Comparison of ENCODE assay signal across 1 cellular context in the genomic region with DNA sequence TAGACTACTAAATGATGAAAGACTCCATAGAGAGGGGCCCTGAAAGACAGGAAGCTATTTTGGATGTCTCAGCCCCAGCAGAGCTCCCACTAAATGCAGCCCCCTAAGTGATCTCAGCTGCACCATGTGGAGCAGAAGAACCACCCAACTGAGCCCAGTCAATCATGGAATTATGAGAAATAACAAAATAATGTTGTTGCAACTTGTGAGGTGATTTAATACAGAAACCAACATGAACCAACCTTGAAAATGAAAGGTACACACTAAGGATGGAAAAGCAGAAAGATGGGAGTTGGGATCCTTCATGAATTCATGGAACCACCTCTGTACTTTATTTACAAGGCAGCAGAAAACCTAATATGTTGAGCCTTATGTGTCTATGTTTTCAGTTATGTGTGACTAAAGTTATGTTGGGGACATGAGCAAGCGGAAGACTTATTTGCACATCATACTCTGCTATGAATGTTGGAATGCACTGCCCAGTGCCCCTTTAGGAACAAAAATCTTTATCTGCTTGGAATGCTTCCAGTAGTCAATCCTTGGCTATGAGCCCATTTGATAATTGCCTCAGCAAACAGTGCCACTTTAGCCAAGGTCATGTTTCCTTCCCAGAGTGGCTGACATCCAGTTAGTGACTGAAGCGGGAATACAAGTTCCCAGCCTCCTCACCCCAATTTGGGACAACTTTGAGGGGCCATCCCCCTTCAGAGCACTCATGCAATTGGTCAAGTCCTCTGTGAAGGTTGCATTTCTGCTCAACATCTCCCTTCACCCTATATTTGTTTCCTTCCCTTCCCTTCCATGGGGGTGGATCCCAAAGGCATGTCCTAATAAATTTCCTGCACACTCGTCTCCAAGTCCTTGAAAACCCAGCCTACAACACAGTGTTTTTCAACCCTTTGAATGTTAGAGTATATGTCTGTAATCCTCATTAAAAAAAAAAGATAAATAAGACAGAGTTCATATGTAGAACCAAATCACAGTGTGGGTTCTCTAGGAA.
TF ChIP-seq lines count a peak whose summit lies in the region.

No MANE protein-coding gene starts in this region.

TF ChIP-seq in HepG2, 621 proteins besides CTCF, POLR2A, EP300 and RAD21 (continued from another document and continues in another):
- TF ChIP-seq, protein P1, sequence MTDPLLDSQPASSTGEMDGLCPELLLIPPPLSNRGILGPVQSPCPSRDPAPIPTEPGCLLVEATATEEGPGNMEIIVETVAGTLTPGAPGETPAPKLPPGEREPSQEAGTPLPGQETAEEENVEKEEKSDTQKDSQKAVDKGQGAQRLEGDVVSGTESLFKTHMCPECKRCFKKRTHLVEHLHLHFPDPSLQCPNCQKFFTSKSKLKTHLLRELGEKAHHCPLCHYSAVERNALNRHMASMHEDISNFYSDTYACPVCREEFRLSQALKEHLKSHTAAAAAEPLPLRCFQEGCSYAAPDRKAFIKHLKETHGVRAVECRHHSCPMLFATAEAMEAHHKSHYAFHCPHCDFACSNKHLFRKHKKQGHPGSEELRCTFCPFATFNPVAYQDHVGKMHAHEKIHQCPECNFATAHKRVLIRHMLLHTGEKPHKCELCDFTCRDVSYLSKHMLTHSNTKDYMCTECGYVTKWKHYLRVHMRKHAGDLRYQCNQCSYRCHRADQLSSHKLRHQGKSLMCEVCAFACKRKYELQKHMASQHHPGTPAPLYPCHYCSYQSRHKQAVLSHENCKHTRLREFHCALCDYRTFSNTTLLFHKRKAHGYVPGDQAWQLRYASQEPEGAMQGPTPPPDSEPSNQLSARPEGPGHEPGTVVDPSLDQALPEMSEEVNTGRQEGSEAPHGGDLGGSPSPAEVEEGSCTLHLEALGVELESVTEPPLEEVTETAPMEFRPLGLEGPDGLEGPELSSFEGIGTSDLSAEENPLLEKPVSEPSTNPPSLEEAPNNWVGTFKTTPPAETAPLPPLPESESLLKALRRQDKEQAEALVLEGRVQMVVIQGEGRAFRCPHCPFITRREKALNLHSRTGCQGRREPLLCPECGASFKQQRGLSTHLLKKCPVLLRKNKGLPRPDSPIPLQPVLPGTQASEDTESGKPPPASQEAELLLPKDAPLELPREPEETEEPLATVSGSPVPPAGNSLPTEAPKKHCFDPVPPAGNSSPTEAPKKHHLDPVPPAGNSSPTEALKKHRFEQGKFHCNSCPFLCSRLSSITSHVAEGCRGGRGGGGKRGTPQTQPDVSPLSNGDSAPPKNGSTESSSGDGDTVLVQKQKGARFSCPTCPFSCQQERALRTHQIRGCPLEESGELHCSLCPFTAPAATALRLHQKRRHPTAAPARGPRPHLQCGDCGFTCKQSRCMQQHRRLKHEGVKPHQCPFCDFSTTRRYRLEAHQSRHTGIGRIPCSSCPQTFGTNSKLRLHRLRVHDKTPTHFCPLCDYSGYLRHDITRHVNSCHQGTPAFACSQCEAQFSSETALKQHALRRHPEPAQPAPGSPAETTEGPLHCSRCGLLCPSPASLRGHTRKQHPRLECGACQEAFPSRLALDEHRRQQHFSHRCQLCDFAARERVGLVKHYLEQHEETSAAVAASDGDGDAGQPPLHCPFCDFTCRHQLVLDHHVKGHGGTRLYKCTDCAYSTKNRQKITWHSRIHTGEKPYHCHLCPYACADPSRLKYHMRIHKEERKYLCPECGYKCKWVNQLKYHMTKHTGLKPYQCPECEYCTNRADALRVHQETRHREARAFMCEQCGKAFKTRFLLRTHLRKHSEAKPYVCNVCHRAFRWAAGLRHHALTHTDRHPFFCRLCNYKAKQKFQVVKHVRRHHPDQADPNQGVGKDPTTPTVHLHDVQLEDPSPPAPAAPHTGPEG (CRISPR knock-in tag; IDR thresholded peaks at IDR 0.05) = peak; percentile 12
- TF ChIP-seq ZNF75D (CRISPR knock-in tag; IDR thresholded peaks at IDR 0.05; ENCODE audit: borderline replicate concordance) = no peak
- TF ChIP-seq, protein P2, sequence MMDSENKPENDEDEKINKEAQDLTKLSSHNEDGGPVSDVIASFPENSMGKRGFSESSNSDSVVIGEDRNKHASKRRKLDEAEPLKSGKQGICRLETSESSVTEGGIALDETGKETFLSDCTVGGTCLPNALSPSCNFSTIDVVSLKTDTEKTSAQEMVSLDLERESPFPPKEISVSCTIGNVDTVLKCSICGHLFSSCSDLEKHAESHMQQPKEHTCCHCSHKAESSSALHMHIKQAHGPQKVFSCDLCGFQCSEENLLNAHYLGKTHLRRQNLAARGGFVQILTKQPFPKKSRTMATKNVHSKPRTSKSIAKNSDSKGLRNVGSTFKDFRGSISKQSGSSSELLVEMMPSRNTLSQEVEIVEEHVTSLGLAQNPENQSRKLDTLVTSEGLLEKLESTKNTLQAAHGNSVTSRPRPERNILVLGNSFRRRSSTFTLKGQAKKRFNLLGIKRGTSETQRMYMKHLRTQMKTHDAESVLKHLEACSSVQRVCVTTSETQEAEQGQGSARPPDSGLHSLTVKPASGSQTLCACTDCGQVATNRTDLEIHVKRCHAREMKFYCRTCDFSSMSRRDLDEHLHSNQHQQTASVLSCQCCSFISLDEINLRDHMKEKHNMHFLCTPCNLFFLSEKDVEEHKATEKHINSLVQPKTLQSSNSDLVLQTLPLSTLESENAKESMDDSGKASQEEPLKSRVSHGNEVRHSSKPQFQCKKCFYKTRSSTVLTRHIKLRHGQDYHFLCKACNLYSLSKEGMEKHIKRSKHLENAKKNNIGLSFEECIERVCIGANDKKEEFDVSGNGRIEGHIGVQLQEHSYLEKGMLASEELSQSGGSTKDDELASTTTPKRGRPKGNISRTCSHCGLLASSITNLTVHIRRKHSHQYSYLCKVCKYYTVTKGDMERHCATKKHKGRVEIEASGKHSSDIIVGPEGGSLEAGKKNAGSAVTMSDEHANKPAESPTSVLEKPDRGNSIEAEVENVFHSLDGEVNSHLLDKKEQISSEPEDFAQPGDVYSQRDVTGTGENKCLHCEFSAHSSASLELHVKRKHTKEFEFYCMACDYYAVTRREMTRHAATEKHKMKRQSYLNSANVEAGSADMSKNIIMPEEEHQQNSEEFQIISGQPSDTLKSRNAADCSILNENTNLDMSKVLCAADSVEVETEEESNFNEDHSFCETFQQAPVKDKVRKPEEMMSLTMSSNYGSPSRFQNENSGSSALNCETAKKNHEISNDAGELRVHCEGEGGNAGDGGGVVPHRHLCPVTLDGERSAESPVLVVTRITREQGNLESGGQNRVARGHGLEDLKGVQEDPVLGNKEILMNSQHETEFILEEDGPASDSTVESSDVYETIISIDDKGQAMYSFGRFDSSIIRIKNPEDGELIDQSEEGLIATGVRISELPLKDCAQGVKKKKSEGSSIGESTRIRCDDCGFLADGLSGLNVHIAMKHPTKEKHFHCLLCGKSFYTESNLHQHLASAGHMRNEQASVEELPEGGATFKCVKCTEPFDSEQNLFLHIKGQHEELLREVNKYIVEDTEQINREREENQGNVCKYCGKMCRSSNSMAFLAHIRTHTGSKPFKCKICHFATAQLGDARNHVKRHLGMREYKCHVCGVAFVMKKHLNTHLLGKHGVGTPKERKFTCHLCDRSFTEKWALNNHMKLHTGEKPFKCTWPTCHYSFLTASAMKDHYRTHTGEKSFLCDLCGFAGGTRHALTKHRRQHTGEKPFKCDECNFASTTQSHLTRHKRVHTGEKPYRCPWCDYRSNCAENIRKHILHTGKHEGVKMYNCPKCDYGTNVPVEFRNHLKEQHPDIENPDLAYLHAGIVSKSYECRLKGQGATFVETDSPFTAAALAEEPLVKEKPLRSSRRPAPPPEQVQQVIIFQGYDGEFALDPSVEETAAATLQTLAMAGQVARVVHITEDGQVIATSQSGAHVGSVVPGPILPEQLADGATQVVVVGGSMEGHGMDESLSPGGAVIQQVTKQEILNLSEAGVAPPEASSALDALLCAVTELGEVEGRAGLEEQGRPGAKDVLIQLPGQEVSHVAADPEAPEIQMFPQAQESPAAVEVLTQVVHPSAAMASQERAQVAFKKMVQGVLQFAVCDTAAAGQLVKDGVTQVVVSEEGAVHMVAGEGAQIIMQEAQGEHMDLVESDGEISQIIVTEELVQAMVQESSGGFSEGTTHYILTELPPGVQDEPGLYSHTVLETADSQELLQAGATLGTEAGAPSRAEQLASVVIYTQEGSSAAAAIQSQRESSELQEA (CRISPR knock-in tag; IDR thresholded peaks at IDR 0.05; ENCODE audit: not compliant biosample characterization) = no peak
- TF ChIP-seq ONECUT2 (CRISPR knock-in tag; IDR thresholded peaks at IDR 0.05) = peak; percentile 95
- TF ChIP-seq ZBTB2 (CRISPR knock-in tag; IDR thresholded peaks at IDR 0.05; ENCODE audit: low read depth) = no peak
- TF ChIP-seq ARID3A (IDR thresholded peaks at IDR 0.05; ENCODE audit: low read depth, low read length) = peak; percentile 84
- TF ChIP-seq ZFP62 (CRISPR knock-in tag; IDR thresholded peaks at IDR 0.05) = no peak
- TF ChIP-seq PRDM10 (CRISPR knock-in tag; IDR thresholded peaks at IDR 0.05; ENCODE audit: low read depth) = peak; percentile 79; the same call in 1 of the 2 replicates
- TF ChIP-seq, protein P3, sequence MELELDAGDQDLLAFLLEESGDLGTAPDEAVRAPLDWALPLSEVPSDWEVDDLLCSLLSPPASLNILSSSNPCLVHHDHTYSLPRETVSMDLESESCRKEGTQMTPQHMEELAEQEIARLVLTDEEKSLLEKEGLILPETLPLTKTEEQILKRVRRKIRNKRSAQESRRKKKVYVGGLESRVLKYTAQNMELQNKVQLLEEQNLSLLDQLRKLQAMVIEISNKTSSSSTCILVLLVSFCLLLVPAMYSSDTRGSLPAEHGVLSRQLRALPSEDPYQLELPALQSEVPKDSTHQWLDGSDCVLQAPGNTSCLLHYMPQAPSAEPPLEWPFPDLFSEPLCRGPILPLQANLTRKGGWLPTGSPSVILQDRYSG (CRISPR knock-in tag; IDR thresholded peaks at IDR 0.05) = no peak; the same call in 1 of the 2 replicates
- peak; percentile 98; the same call in 1 of the 2 replicates for TF ChIP-seq ZSCAN9 (CRISPR knock-in tag; IDR thresholded peaks at IDR 0.05; ENCODE audit: borderline replicate concordance)
- TF ChIP-seq PAWR (CRISPR knock-in tag; IDR thresholded peaks at IDR 0.05; ENCODE audit: borderline replicate concordance) = no peak
- peak; percentile 79; the same call in 1 of the 2 replicates for TF ChIP-seq GATAD1 (CRISPR knock-in tag; IDR thresholded peaks at IDR 0.05)
- TF ChIP-seq ZNF496 (CRISPR knock-in tag; IDR thresholded peaks at IDR 0.05; ENCODE audit: insufficient replicate concordance) = no peak
- TF ChIP-seq ATF7-NPFF (CRISPR knock-in tag; IDR thresholded peaks at IDR 0.05; ENCODE audit: low read depth) = peak; percentile 92; the same call in 1 of the 2 replicates
- no peak; the same call in 1 of the 2 replicates for TF ChIP-seq IRX3 (CRISPR knock-in tag; IDR thresholded peaks at IDR 0.05; ENCODE audit: borderline replicate concordance, low read depth)
- 0 out of 2 replicates have a peak, but pooled peaks have one; percentile 38 for TF ChIP-seq CC2D1A (CRISPR knock-in tag; IDR thresholded peaks at IDR 0.05)
- TF ChIP-seq ARHGAP35 (CRISPR knock-in tag; IDR thresholded peaks at IDR 0.05; ENCODE audit: borderline replicate concordance) = no peak; the same call in 1 of the 2 replicates
- peak; percentile 99 for TF ChIP-seq ZBTB7B (CRISPR knock-in tag; IDR thresholded peaks at IDR 0.05)
- TF ChIP-seq HMG20B (CRISPR knock-in tag; conservative IDR thresholded peaks at IDR 0.05) = peak; percentile 93
- no peak for TF ChIP-seq HNRNPUL1 (IDR thresholded peaks at IDR 0.05; ENCODE audit: low read depth, low read length)
- peak; percentile 62; the same call in 1 of the 2 replicates for TF ChIP-seq ARNTL (CRISPR knock-in tag; IDR thresholded peaks at IDR 0.05)
- TF ChIP-seq ZNF776 (CRISPR knock-in tag; IDR thresholded peaks at IDR 0.05) = no peak
